Comparison of ENCODE assay signal across 8 cellular contexts in genomic region chr22:22357024-22357868, GRCh38.
DNase-seq lines count a peak whose midpoint lies in the region; ATAC-seq and TF ChIP-seq lines count a peak whose summit lies in the region.

No MANE protein-coding gene starts in this region.

- no peak overlapping the region for H3K27ac ChIP-seq in IMR-90 (ENCODE audit: insufficient read depth, low read length)
- H3K27ac ChIP-seq in esophagus squamous epithelium: no peak overlapping the region

- H3K36me3 ChIP-seq in IMR-90 (ENCODE audit: control insufficient read depth, insufficient read depth, low read length): no peaks in the 10 kb centered on the region
- H3K36me3 ChIP-seq in NT2/D1 (ENCODE audit: insufficient read depth, insufficient read length, low read length): no peaks in the 10 kb centered on the region
- H3K36me3 ChIP-seq in esophagus squamous epithelium: no peaks in the 10 kb centered on the region

- no peak overlapping the region for H4K8ac ChIP-seq in IMR-90 (ENCODE audit: low read depth in 2 of 2, low read length in 2 of 2)

- CTCF ChIA-PET in IMR-90 (lab: Yijun Ruan, JAX): no interaction called here

- H3K27ac Mint-ChIP-seq in nephron: no peak overlapping the region
- H3K27ac Mint-ChIP-seq in stimulated activated naive CD8-positive, alpha-beta T cell treated with anti-CD3 and anti-CD28 coated beads, Interleukin-15, amount 100 ng/mL, for 72 hours: no peak overlapping the region

- no peaks in the 10 kb centered on the region for H4K20me1 ChIP-seq in IMR-90 (ENCODE audit: insufficient read depth, low read length)

- H4K91ac ChIP-seq in IMR-90 (ENCODE audit: insufficient read depth, low read depth, low read length): no peak overlapping the region

- H3K23ac ChIP-seq in IMR-90 (ENCODE audit: low read depth, low read length): no peak overlapping the region

- peaks cover 13% of the 10 kb centered on the region for H3K27me3 ChIP-seq in IMR-90 (ENCODE audit: control insufficient read depth, insufficient read depth, low read length)
- H3K27me3 ChIP-seq in NT2/D1 (ENCODE audit: insufficient read depth, insufficient read length): peaks cover 96% of the 10 kb centered on the region
- peaks cover 0 to 48% (median 0%) of the 10 kb centered on the region in 4 donors for H3K27me3 ChIP-seq in esophagus squamous epithelium

- H2AK5ac ChIP-seq in IMR-90 (ENCODE audit: low read depth, low read length): no peak overlapping the region

- no peak overlapping the region for H3K4me2 ChIP-seq in IMR-90 (ENCODE audit: low read depth, low read length)

- no peak overlapping the region for H2BK5ac ChIP-seq in IMR-90 (ENCODE audit: low read depth, low read length, poor library complexity, severe bottlenecking)

- no peak overlapping the region for H2BK120ac ChIP-seq in IMR-90 (ENCODE audit: low read depth, low read length)

- H3K4me1 Mint-ChIP-seq in nephron: no peaks in the 10 kb centered on the region
- peaks cover 9% of the 10 kb centered on the region for H3K4me1 Mint-ChIP-seq in stimulated activated naive CD8-positive, alpha-beta T cell treated with anti-CD3 and anti-CD28 coated beads, Interleukin-15, amount 100 ng/mL, for 72 hours

- H3K4me3 ChIP-seq in IMR-90 (ENCODE audit: insufficient read depth, low read depth, low read length) (no peak overlapping the region), NT2/D1 (ENCODE audit: insufficient read length, low read depth) (no peak overlapping the region), esophagus squamous epithelium (no peak overlapping the region)

- intact Hi-C loops in IMR-90 (cut with micrococcal nuclease): no loop called here
- intact Hi-C loops in esophagus squamous epithelium (cut with DNase I): no loop called here

- BruUV-seq in IMR-90 (replicated peaks; lab: Mats Ljungman, UMichigan): no TSS peak

- in situ Hi-C loops in IMR-90 (cut with MboI; ENCODE audit: low sequenced_read_pairs): no loop called here

- no peak overlapping the region for H2AK9ac ChIP-seq in IMR-90 (replicated peaks; ENCODE audit: low read depth, low read length, poor library complexity)

- H4K5ac ChIP-seq in IMR-90 (ENCODE audit: low read depth, low read length): no peak overlapping the region

- peak; percentile 76 for ATAC-seq in GM19372 (IDR thresholded peaks at IDR 0.05; ENCODE audit: low read depth, unreplicated experiment)
- ATAC-seq in IMR-90 (ENCODE audit: low read depth): peak; percentile 82; the same call in 1 of the 2 replicates
- peak; percentile 97 for ATAC-seq in stimulated activated naive CD8-positive, alpha-beta T cell treated with anti-CD3 and anti-CD28 coated beads, Interleukin-15, amount 100 ng/mL, for 72 hours

- H3K4me3 Mint-ChIP-seq in nephron: no peak overlapping the region
- H3K4me3 Mint-ChIP-seq in stimulated activated naive CD8-positive, alpha-beta T cell treated with anti-CD3 and anti-CD28 coated beads, Interleukin-15, amount 100 ng/mL, for 72 hours: peak overlapping the region; percentile 10 to 64

- H3K27me3 Mint-ChIP-seq in nephron (ENCODE audit: low read depth): peaks cover 75% of the 10 kb centered on the region
- H3K27me3 Mint-ChIP-seq in stimulated activated naive CD8-positive, alpha-beta T cell treated with anti-CD3 and anti-CD28 coated beads, Interleukin-15, amount 100 ng/mL, for 72 hours: peaks cover 60% of the 10 kb centered on the region

- H3K36me3 Mint-ChIP-seq in nephron (ENCODE audit: low read depth): no peaks in the 10 kb centered on the region

- no peak overlapping the region for H3K18ac ChIP-seq in IMR-90 (ENCODE audit: low read depth, low read length)

- no peak overlapping the region for H2BK15ac ChIP-seq in IMR-90 (ENCODE audit: low read depth, low read length)

- DNase-seq in C1 segment of cervical spinal cord (lab: John Stamatoyannopoulos, UW) (peak in 12 of 14 donors; percentile 10 to 84 (median 68)), IMR-90 (peak; percentile 43), NT2/D1 (ENCODE audit: low read depth, low spot score) (peak; percentile 57), esophagus squamous epithelium (lab: John Stamatoyannopoulos, UW) (no peak)
- peak; percentile 65 for DNase-seq in activated CD8-positive, alpha-beta memory T cell treated with anti-CD3 and anti-CD28 coated beads, Interleukin-2, amount 50 U/mL, for 4 hours
- DNase-seq in stimulated activated naive CD8-positive, alpha-beta T cell treated with anti-CD3 and anti-CD28 coated beads, Interleukin-15, amount 100 ng/mL, for 72 hours: peak; percentile 78 to 83

- H3K4me1 ChIP-seq in IMR-90 (ENCODE audit: control insufficient read depth, insufficient read depth, low read length) (no peaks in the 10 kb centered on the region), NT2/D1 (ENCODE audit: insufficient read depth, insufficient read length) (no peaks in the 10 kb centered on the region), esophagus squamous epithelium (no peaks in the 10 kb centered on the region)

- TF ChIP-seq CTCF in IMR-90 (conservative IDR thresholded peaks at IDR 0.05; ENCODE audit: low read depth, low read length) (peak; percentile 54), esophagus squamous epithelium (IDR thresholded peaks at IDR 0.05) (peak; percentile 39 to 72 (median 58)), nephron (IDR thresholded peaks at IDR 0.05; ENCODE audit: unreplicated experiment in 3 of 3) (peak; percentile 52 to 64 (median 54))

- no peak overlapping the region for H3K4ac ChIP-seq in IMR-90 (ENCODE audit: low read depth, low read length)

- H3K9ac ChIP-seq in IMR-90 (ENCODE audit: low read depth, low read length) (no peak overlapping the region), NT2/D1 (ENCODE audit: insufficient read length, low read depth) (no peak overlapping the region)

- no peaks in the 10 kb centered on the region for H3K9me3 ChIP-seq in IMR-90 (ENCODE audit: control insufficient read depth, insufficient read depth, low read length)
- no peaks in the 10 kb centered on the region for H3K9me3 ChIP-seq in NT2/D1 (ENCODE audit: insufficient read depth, low read length)
- H3K9me3 ChIP-seq in esophagus squamous epithelium: no peaks in the 10 kb centered on the region

- no peak overlapping the region for H2BK20ac ChIP-seq in IMR-90 (ENCODE audit: low read depth, low read length)

- peak overlapping the region; percentile 73 for H2AFZ ChIP-seq in IMR-90 (replicated peaks; ENCODE audit: low read length, poor library complexity)

- H3K14ac ChIP-seq in IMR-90 (replicated peaks; ENCODE audit: low read depth, low read length): no peak overlapping the region

- peak; percentile 34; the same call in 1 of the 2 replicates for TF ChIP-seq RAD21 in IMR-90 (IDR thresholded peaks at IDR 0.05; ENCODE audit: low read length)

- H3K79me1 ChIP-seq in IMR-90 (ENCODE audit: low read depth in 1 of 2, low read length in 2 of 2): no peaks in the 10 kb centered on the region

- H3K9me1 ChIP-seq in IMR-90 (ENCODE audit: insufficient read depth, low read length): no peaks in the 10 kb centered on the region

- dilution Hi-C loops in IMR-90 (cut with HindIII; ENCODE audit: low sequenced_read_pairs, unreplicated experiment): no loop called here

- H3K56ac ChIP-seq in IMR-90 (ENCODE audit: extremely low read depth, insufficient read depth, low read length): no peak overlapping the region

- no peak for TF ChIP-seq POLR2A in IMR-90 (IDR thresholded peaks at IDR 0.05; ENCODE audit: low read depth, low read length)
- TF ChIP-seq POLR2A in esophagus squamous epithelium (IDR thresholded peaks at IDR 0.05): no peak

- H3K9me3 Mint-ChIP-seq in nephron: no peaks in the 10 kb centered on the region
- no peaks in the 10 kb centered on the region for H3K9me3 Mint-ChIP-seq in stimulated activated naive CD8-positive, alpha-beta T cell treated with anti-CD3 and anti-CD28 coated beads, Interleukin-15, amount 100 ng/mL, for 72 hours

- 0% methylated on average over 6 of the region's 14 CpGs; no CpG with 5 or more reads in 1 of the 2 experiments for WGBS in IMR-90 (ENCODE audit: extremely low coverage in 2 of 2, insufficient read length in 1 of 2), 2 experiments
- WGBS in esophagus squamous epithelium, 2 donors: 11 to 33% methylated on average over 4 to 6 of the region's 14 CpGs

- POLR2A ChIA-PET in IMR-90 (lab: Charles Lee; ENCODE audit: unreplicated experiment): no interaction called here

TF ChIP-seq in IMR-90, 13 proteins besides CTCF, POLR2A, EP300 and RAD21:
- TF ChIP-seq SMC3 (IDR thresholded peaks at IDR 0.05; ENCODE audit: low read depth, low read length) (no peak), USF2 (IDR thresholded peaks at IDR 0.05; ENCODE audit: low read depth, low read length) (peak; percentile 70)

Comparison
In these comparisons a context has a peak if more than half of its experiments do, and no peak if none do; other contexts are left out.
1. H3K4me3 Mint-ChIP-seq: peak in stimulated activated naive CD8-positive, alpha-beta T cell treated with anti-CD3 and anti-CD28 coated beads, Interleukin-15, amount 100 ng/mL, for 72 hours (2 of 2); none in nephron (0 of 3).
2. Peak in every context shown above with its lines, with median percentiles within 50 percentile points of each other: ATAC-seq and CTCF ChIP-seq.